ENCODE assay signal across 1 cellular context in genomic region chr11:66044757-66045156, GRCh38.
TF ChIP-seq lines count a peak whose summit lies in the region.

No MANE protein-coding gene starts in this region.

TF ChIP-seq in HCT116, 20 proteins besides CTCF, POLR2A, EP300 and RAD21:
- no peak for TF ChIP-seq JUND (IDR thresholded peaks at IDR 0.05)
- no peak for TF ChIP-seq TCF7L2 (IDR thresholded peaks at IDR 0.05; ENCODE audit: borderline replicate concordance, extremely low read depth, insufficient read depth, insufficient read length)
- TF ChIP-seq MAX (IDR thresholded peaks at IDR 0.05), result no peak
- TF ChIP-seq, protein P1, sequence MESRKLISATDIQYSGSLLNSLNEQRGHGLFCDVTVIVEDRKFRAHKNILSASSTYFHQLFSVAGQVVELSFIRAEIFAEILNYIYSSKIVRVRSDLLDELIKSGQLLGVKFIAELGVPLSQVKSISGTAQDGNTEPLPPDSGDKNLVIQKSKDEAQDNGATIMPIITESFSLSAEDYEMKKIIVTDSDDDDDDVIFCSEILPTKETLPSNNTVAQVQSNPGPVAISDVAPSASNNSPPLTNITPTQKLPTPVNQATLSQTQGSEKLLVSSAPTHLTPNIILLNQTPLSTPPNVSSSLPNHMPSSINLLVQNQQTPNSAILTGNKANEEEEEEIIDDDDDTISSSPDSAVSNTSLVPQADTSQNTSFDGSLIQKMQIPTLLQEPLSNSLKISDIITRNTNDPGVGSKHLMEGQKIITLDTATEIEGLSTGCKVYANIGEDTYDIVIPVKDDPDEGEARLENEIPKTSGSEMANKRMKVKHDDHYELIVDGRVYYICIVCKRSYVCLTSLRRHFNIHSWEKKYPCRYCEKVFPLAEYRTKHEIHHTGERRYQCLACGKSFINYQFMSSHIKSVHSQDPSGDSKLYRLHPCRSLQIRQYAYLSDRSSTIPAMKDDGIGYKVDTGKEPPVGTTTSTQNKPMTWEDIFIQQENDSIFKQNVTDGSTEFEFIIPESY (IDR thresholded peaks at IDR 0.05; ENCODE audit: extremely low read depth, insufficient replicate concordance, low read length), result no peak
- TF ChIP-seq SIN3A (IDR thresholded peaks at IDR 0.05; ENCODE audit: low read depth), result no peak
- no peak for TF ChIP-seq FOSL1 (IDR thresholded peaks at IDR 0.05; ENCODE audit: low read depth)
- no peak for TF ChIP-seq SRF (IDR thresholded peaks at IDR 0.05; ENCODE audit: low read depth)
- TF ChIP-seq EZH2phosphoT487 (IDR thresholded peaks at IDR 0.05; ENCODE audit: borderline replicate concordance), result no peak
- TF ChIP-seq, protein P2, sequence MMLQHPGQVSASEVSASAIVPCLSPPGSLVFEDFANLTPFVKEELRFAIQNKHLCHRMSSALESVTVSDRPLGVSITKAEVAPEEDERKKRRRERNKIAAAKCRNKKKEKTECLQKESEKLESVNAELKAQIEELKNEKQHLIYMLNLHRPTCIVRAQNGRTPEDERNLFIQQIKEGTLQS (IDR thresholded peaks at IDR 0.05), result no peak
- TF ChIP-seq REST (IDR thresholded peaks at IDR 0.05; ENCODE audit: low read depth), result no peak
- no peak for TF ChIP-seq SP1 (IDR thresholded peaks at IDR 0.05; ENCODE audit: low read depth)
- TF ChIP-seq EGR1 (IDR thresholded peaks at IDR 0.05; ENCODE audit: low read depth), result no peak
- TF ChIP-seq POLR2AphosphoS5 (IDR thresholded peaks at IDR 0.05; ENCODE audit: low read depth, low read length), result no peak
- no peak for TF ChIP-seq ZFX (IDR thresholded peaks at IDR 0.05)
- TF ChIP-seq ELF1 (IDR thresholded peaks at IDR 0.05; ENCODE audit: borderline replicate concordance, low read depth), result no peak
- TF ChIP-seq CEBPB (IDR thresholded peaks at IDR 0.05; ENCODE audit: low read depth), result no peak
- no peak for TF ChIP-seq ZNF274 (IDR thresholded peaks at IDR 0.05; ENCODE audit: low read depth, low read length)
